18 cellular contexts compared by ENCODE assay signal in the genomic region with DNA sequence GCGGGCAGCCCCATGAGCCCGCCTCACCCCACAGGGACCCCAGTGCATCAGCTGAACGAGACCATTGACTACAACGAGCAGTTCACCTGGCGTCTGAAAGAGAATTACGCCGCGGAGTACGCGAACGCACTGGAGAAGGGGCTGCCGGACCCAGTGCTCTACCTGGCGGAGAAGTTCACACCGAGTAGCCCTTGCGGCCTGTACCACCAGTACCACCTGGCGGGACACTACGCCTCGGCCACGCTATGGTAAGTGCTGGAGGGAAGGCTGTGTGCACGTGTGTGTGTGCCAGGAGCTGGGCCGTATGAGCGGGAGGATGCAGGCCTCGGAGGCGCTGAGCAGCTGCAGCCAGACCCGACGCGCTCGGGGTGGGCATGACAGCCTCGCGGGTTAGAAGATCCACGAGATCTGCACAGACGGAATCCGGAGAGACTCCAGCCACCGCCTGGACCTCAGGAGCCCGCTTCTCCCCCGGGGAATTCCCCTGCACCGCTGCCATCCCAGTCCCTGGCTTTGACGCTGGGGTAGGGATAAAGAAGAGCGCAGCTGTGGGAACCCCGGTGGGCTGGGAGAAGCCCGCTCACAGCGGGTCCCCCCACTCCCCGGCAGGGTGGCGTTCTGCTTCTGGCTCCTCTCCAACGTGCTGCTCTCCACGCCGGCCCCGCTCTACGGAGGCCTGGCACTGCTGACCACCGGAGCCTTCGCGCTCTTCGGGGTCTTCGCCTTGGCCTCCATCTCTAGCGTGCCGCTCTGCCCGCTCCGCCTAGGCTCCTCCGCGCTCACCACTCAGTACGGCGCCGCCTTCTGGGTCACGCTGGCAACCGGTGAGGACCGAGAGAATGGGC. TPM values are rescaled to one million over a fixed set of nuclear protein-coding genes. Genes with fewer than 3 reads are reported as not detected.
DNase-seq lines count a peak whose midpoint lies in the region; ATAC-seq and TF ChIP-seq lines count a peak whose summit lies in the region.
"Had no signal": no experiment of that assay in that cellular context is flagged by ENCODE, and none has a peak within 500 bp of the region (broad histone marks: within the 10 kb centered on the region; RNA-seq: fewer than 3 reads in every experiment).

No MANE protein-coding gene starts in this region.

- H3K9me3 ChIP-seq in spleen (no peaks in the 10 kb centered on the region), vagina (no peaks in the 10 kb centered on the region)
- H3K9me3 ChIP-seq: neutrophil had no signal

- intact Hi-C loops in spleen (cut with DNase I; ENCODE audit: low total_unique reads) (no loop called here), vagina (cut with DNase I) (no loop called here)

- TF ChIP-seq POLR2A in spleen (IDR thresholded peaks at IDR 0.05) (no peak), vagina (IDR thresholded peaks at IDR 0.05) (no peak)

- WGBS in spleen, 5 donors = 3 to 12% (median 7%) methylated on average over 48 to 66 of the region's 66 CpGs

- TF ChIP-seq CTCF in spleen (IDR thresholded peaks at IDR 0.05 in 8 of 11, conservative IDR thresholded peaks at IDR 0.05 in 3 of 11) (no peak), vagina (IDR thresholded peaks at IDR 0.05) (no peak)

- peaks cover 64% of the 10 kb centered on the region for H3K27me3 Mint-ChIP-seq in activated T-helper 17 cell treated with anti-CD3 and anti-CD28 coated beads, Interleukin-2, amount 50 U/mL, for 72 hours

- H3K27me3 ChIP-seq in spleen (replicated peaks in 1 of 7) (peaks cover 23 to 96% (median 63%) of the 10 kb centered on the region in 7 donors), vagina (peaks cover 12% of the 10 kb centered on the region)

- no peak overlapping the region for H3K27ac Mint-ChIP-seq in activated T-helper 17 cell treated with anti-CD3 and anti-CD28 coated beads, Interleukin-2, amount 50 U/mL, for 72 hours
- H3K27ac Mint-ChIP-seq: activated naive CD4-positive, alpha-beta T cell treated with anti-CD3 and anti-CD28 coated beads, Interleukin-2, amount 50 U/mL, for 72 hours; dendritic cell treated with granulocyte-macrophage colony-stimulating factor and Interleukin-4, amounts not matched to agents 40 ng/mL and 50 ng/mL, for 4 days; type B pancreatic cell had no signal

- DNase-seq in activated T-cell treated with anti-CD3 and anti-CD28 coated beads, Interleukin-2, amount 50 U/mL, for 48 hours = peak; percentile 33 to 42
- DNase-seq in activated T-cell treated with anti-CD3 and anti-CD28 coated beads for 4 hours (no peak), left kidney (ENCODE audit: low read depth, low spot score) (peak; percentile 51), spleen (peak; percentile 78), pons (ENCODE audit: low spot score) (no peak), NCI-H2029 (lab: John Stamatoyannopoulos, UW) (no peak), vagina (ENCODE audit: extremely low spot score in 2 of 2) (no peak)
- DNase-seq: foreskin fibroblast, NCI-H1048, NCI-H526, RPMI8226 had no signal

- peaks cover 10% of the 10 kb centered on the region for H3K4me1 Mint-ChIP-seq in activated T-helper 17 cell treated with anti-CD3 and anti-CD28 coated beads, Interleukin-2, amount 50 U/mL, for 72 hours

- H3K4me3 ChIP-seq in spleen (peak overlapping the region in 4 of 8 donors; percentile 13 to 57 (median 17)), vagina (peak overlapping the region in 1 of 2 donors; percentile 8)

- H3K4me3 Mint-ChIP-seq in activated T-helper 17 cell treated with anti-CD3 and anti-CD28 coated beads, Interleukin-2, amount 50 U/mL, for 72 hours = peak overlapping the region; percentile 57
- H3K4me3 Mint-ChIP-seq: dendritic cell treated with granulocyte-macrophage colony-stimulating factor and Interleukin-4, amounts not matched to agents 40 ng/mL and 50 ng/mL, for 4 days; type B pancreatic cell had no signal

- H3K27ac ChIP-seq in spleen = no peak overlapping the region
- no peak overlapping the region for H3K27ac ChIP-seq in vagina
- H3K27ac ChIP-seq: neutrophil had no signal

- peaks cover 29 to 57% (median 49%) of the 10 kb centered on the region in 6 donors for H3K4me1 ChIP-seq in spleen
- peaks cover 44% of the 10 kb centered on the region for H3K4me1 ChIP-seq in vagina

- ATAC-seq in activated T-helper 17 cell treated with anti-CD3 and anti-CD28 coated beads, Interleukin-2, amount 50 U/mL, for 72 hours (replicated peaks) = no peak
- ATAC-seq: activated naive CD4-positive, alpha-beta T cell treated with anti-CD3 and anti-CD28 coated beads, Interleukin-2, amount 50 U/mL, for 72 hours had no signal

- no peaks in the 10 kb centered on the region for H3K9me3 Mint-ChIP-seq in activated T-helper 17 cell treated with anti-CD3 and anti-CD28 coated beads, Interleukin-2, amount 50 U/mL, for 72 hours
- H3K9me3 Mint-ChIP-seq: activated naive CD4-positive, alpha-beta T cell treated with anti-CD3 and anti-CD28 coated beads, Interleukin-2, amount 50 U/mL, for 72 hours; dendritic cell treated with granulocyte-macrophage colony-stimulating factor and Interleukin-4, amounts not matched to agents 40 ng/mL and 50 ng/mL, for 4 days had no signal

- no peaks in the 10 kb centered on the region for H3K36me3 Mint-ChIP-seq in activated T-helper 17 cell treated with anti-CD3 and anti-CD28 coated beads, Interleukin-2, amount 50 U/mL, for 72 hours (ENCODE audit: low read depth)

- H3K36me3 ChIP-seq in spleen (no peaks in the 10 kb centered on the region), vagina (no peaks in the 10 kb centered on the region)
- H3K36me3 ChIP-seq: neutrophil had no signal

RNA-seq across cellular contexts. Expression of a gene that starts 2.6 kb away (rescaled TPM):
- under 1 TPM in 1 of 2 donors, not detected in 1; 0.13 TPM for total RNA-seq in activated T-helper 17 cell treated with anti-CD3 and anti-CD28 coated beads, Interleukin-2, amount 50 U/mL, for 72 hours
- total RNA-seq in spleen (not detected), vagina (1.5 TPM)
- polyA plus RNA-seq in spleen = under 1 TPM in 1 of 3 donors, not detected in 2; 0.06 TPM
- total RNA-seq: activated CD8-positive, alpha-beta memory T cell treated with anti-CD3 and anti-CD28 coated beads for 36 hours; activated naive CD4-positive, alpha-beta T cell treated with anti-CD3 and anti-CD28 coated beads, Interleukin-2, amount 50 U/mL, for 72 hours; HepG2 had no signal

RNA-seq across cellular contexts. Expression of a gene that starts 2.7 kb away (rescaled TPM):
- under 1 TPM in 1 of 2 donors, not detected in 1; 0.21 TPM for total RNA-seq in activated T-helper 17 cell treated with anti-CD3 and anti-CD28 coated beads, Interleukin-2, amount 50 U/mL, for 72 hours
- total RNA-seq in spleen (not detected), vagina (20.6 TPM)
- polyA plus RNA-seq in spleen = under 1 TPM in 1 of 3 donors, not detected in 2; 0.10 TPM
- total RNA-seq: HepG2 had no signal

RNA-seq across cellular contexts. Expression of a gene that starts 13.0 kb away (rescaled TPM):
- under 1 TPM in 1 of 2 donors, not detected in 1; 0.58 TPM for total RNA-seq in activated T-helper 17 cell treated with anti-CD3 and anti-CD28 coated beads, Interleukin-2, amount 50 U/mL, for 72 hours
- under 1 TPM in 2 of 7 donors, not detected in 5; 0.30 to 0.38 TPM for total RNA-seq in spleen
- polyA plus RNA-seq in spleen = under 1 TPM; 0.03 to 0.10 (median 0.04) TPM
- 66.5 TPM for total RNA-seq in vagina
- total RNA-seq: activated CD8-positive, alpha-beta memory T cell treated with anti-CD3 and anti-CD28 coated beads for 36 hours; HepG2 had no signal
- polyA plus RNA-seq: HepG2 had no signal

RNA-seq across cellular contexts. Expression of a gene that starts 13.1 kb away (rescaled TPM):
- under 1 TPM; 0.06 to 0.42 TPM for total RNA-seq in activated T-helper 17 cell treated with anti-CD3 and anti-CD28 coated beads, Interleukin-2, amount 50 U/mL, for 72 hours
- total RNA-seq in spleen (under 1 TPM in 2 of 7 donors, not detected in 5; 0.09 to 0.28 TPM), vagina (98.7 TPM)
- polyA plus RNA-seq in spleen = under 1 TPM; 0.04 to 0.19 (median 0.06) TPM
- total RNA-seq: HepG2 had no signal

Comparison
In these comparisons a context has a peak if more than half of its experiments do, and no peak if none do; other contexts are left out.
1. DNase-seq: peak in activated T-cell treated with anti-CD3 and anti-CD28 coated beads, Interleukin-2, amount 50 U/mL, for 48 hours (2 of 2), left kidney (single experiment) and spleen (single experiment); none in activated T-cell treated with anti-CD3 and anti-CD28 coated beads for 4 hours (single experiment), pons (single experiment), NCI-H2029 (single experiment) and vagina (0 of 2).
2. RNA of a gene that starts 2.7 kb away (total RNA-seq): 20.6 TPM in vagina (single experiment); 0.21 TPM in activated T-helper 17 cell treated with anti-CD3 and anti-CD28 coated beads, Interleukin-2, amount 50 U/mL, for 72 hours and not detected in spleen; every median in the first group is over 10 times any median in the second.
3. RNA of a gene that starts 13.0 kb away (total RNA-seq): 66.5 TPM in vagina (single experiment); 0.58 TPM in activated T-helper 17 cell treated with anti-CD3 and anti-CD28 coated beads, Interleukin-2, amount 50 U/mL, for 72 hours and 0.30 to 0.38 TPM in spleen; every median in the first group is over 10 times any median in the second.